Comparison of ENCODE assay signal across 11 cellular contexts in genomic region chr2:101704816-101705565, GRCh38. TPM values are rescaled to one million over a fixed set of nuclear protein-coding genes. Genes with fewer than 3 reads are reported as not detected.
DNase-seq lines count a peak whose midpoint lies in the region; ATAC-seq, FAIRE-seq and TF ChIP-seq lines count a peak whose summit lies in the region.
"Had no signal": no experiment of that assay in that cellular context is flagged by ENCODE, and none has a peak within 500 bp of the region (broad histone marks: within the 10 kb centered on the region; RNA-seq: fewer than 3 reads in every experiment).

No MANE protein-coding gene starts in this region.

- H3K36me3 ChIP-seq in naive thymus-derived CD4-positive, alpha-beta T cell (ENCODE audit: control insufficient read depth in 2 of 3, insufficient read depth in 3 of 3, low read length in 3 of 3), result no peaks in the 10 kb centered on the region
- H3K36me3 ChIP-seq in kidney (ENCODE audit: control insufficient read depth in 1 of 2, insufficient read depth in 2 of 2, low read length in 2 of 2), result no peaks in the 10 kb centered on the region
- H3K36me3 ChIP-seq: thyroid gland had no signal

- H3K9ac ChIP-seq in kidney (ENCODE audit: low read length in 2 of 2), result no peak overlapping the region

- no peak for TF ChIP-seq CTCF in brain (conservative IDR thresholded peaks at IDR 0.05)
- no peak for TF ChIP-seq CTCF in kidney (IDR thresholded peaks at IDR 0.05; ENCODE audit: borderline replicate concordance, extremely low read depth, insufficient read depth)

- DNase-seq in AG08396 (ENCODE audit: low spot score) (peak; percentile 24), HCEC 1CT (peak; percentile 38), kidney (no peak), NCI-H2171 treated with DMSO at 0.1 percent for 48 hours (lab: John Stamatoyannopoulos, UW) (no peak), NCI-H1694 (lab: John Stamatoyannopoulos, UW) (no peak)
- no peak for DNase-seq in naive thymus-derived CD4-positive, alpha-beta T cell
- DNase-seq: activated CD4-positive, alpha-beta T cell treated with anti-CD3 and anti-CD28 coated beads for 4 hours; effector CD4-positive, alpha-beta T cell had no signal

- CTCF ChIA-PET in naive thymus-derived CD4-positive, alpha-beta T cell (lab: Charles Lee), result interaction anchor here (0.8 to 2.7 kb wide), 6 partner anchors 13 to 125 kb away, joined by 3 to 12 read pairs (median 3); no protein-coding TSS in a partner anchor

- FAIRE-seq in kidney (lab: Jason Lieb, UNC), result no peak

- no peaks in the 10 kb centered on the region for H3K27me3 ChIP-seq in naive thymus-derived CD4-positive, alpha-beta T cell (ENCODE audit: control insufficient read depth in 2 of 2, insufficient read depth in 2 of 2, low read length in 2 of 2)
- H3K27me3 ChIP-seq: thyroid gland had no signal

- H3K27me3 Mint-ChIP-seq in brain, result peaks cover 5% of the 10 kb centered on the region
- H3K27me3 Mint-ChIP-seq in naive thymus-derived CD4-positive, alpha-beta T cell, result no peaks in the 10 kb centered on the region

- H3K36me3 Mint-ChIP-seq in brain, result peaks cover 80% of the 10 kb centered on the region
- peaks cover 0 to 36% (median 0%) of the 10 kb centered on the region in 5 donors for H3K36me3 Mint-ChIP-seq in naive thymus-derived CD4-positive, alpha-beta T cell

- peak overlapping the region in 4 of 5 experiments; percentile 57 to 90 (median 86) for H3K27ac Mint-ChIP-seq in brain
- H3K27ac Mint-ChIP-seq in naive thymus-derived CD4-positive, alpha-beta T cell, result peak overlapping the region in 5 of 9 donors; percentile 88 to 96 (median 91)

- H3K9me3 ChIP-seq in naive thymus-derived CD4-positive, alpha-beta T cell (ENCODE audit: control insufficient read depth in 2 of 3, low read length in 3 of 3), result no peaks in the 10 kb centered on the region
- no peaks in the 10 kb centered on the region for H3K9me3 ChIP-seq in kidney (ENCODE audit: control insufficient read depth in 1 of 2, low read length in 2 of 2)
- H3K9me3 ChIP-seq: thyroid gland had no signal

- POLR2A ChIA-PET in naive thymus-derived CD4-positive, alpha-beta T cell (lab: Charles Lee), result interaction anchor here (0.6 to 4.1 kb wide), 12 partner anchors 8 to 218 kb away, joined by 3 to 34 read pairs (median 4); partner anchors contain the start of gene MAP4K4

- ATAC-seq in naive thymus-derived CD4-positive, alpha-beta T cell, result no peak
- no peak for ATAC-seq in HG02610 (IDR thresholded peaks at IDR 0.05; ENCODE audit: unreplicated experiment)

- peaks cover 0 to 14% (median 6%) of the 10 kb centered on the region in 5 experiments for H3K9me3 Mint-ChIP-seq in brain
- H3K9me3 Mint-ChIP-seq in naive thymus-derived CD4-positive, alpha-beta T cell, result peaks cover 0 to 2% (median 0%) of the 10 kb centered on the region in 11 donors

- H3K4me3 ChIP-seq in naive thymus-derived CD4-positive, alpha-beta T cell (ENCODE audit: low read length), result peak overlapping the region; percentile 14
- no peak overlapping the region for H3K4me3 ChIP-seq in kidney (ENCODE audit: low read length in 2 of 2)
- H3K4me3 ChIP-seq: thyroid gland had no signal

- peak overlapping the region; percentile 69 for H3K27ac ChIP-seq in naive thymus-derived CD4-positive, alpha-beta T cell (ENCODE audit: low read depth, low read length)
- H3K27ac ChIP-seq in kidney (ENCODE audit: low read depth in 2 of 2, low read length in 2 of 2), result no peak overlapping the region

- H3K4me3 Mint-ChIP-seq in brain, result peak overlapping the region in 4 of 5 experiments; percentile 44 to 62 (median 52)
- peak overlapping the region in 8 of 10 donors; percentile 63 to 88 (median 86) for H3K4me3 Mint-ChIP-seq in naive thymus-derived CD4-positive, alpha-beta T cell

- intact Hi-C loops in naive thymus-derived CD4-positive, alpha-beta T cell (cut with micrococcal nuclease), result loop anchor here in 1 of 2 donors (2.0 to 10.0 kb wide), 3 partner anchors 64 to 550 kb away; no protein-coding TSS in a partner anchor
- intact Hi-C loops in kidney (cut with DNase I), result no loop called here

- peaks cover 27% of the 10 kb centered on the region for H3K4me1 Mint-ChIP-seq in brain
- H3K4me1 Mint-ChIP-seq in naive thymus-derived CD4-positive, alpha-beta T cell, result peaks cover 0 to 92% (median 56%) of the 10 kb centered on the region in 7 donors

- H3K4me1 ChIP-seq in naive thymus-derived CD4-positive, alpha-beta T cell (ENCODE audit: control insufficient read depth in 2 of 2, insufficient read depth in 2 of 2, low read length in 2 of 2), result peaks cover 75% of the 10 kb centered on the region in 2 donors
- peaks cover 3 to 5% of the 10 kb centered on the region in 2 donors for H3K4me1 ChIP-seq in kidney (ENCODE audit: control insufficient read depth in 1 of 2, insufficient read depth in 1 of 2, low read depth in 1 of 2, low read length in 2 of 2)

RNA-seq across cellular contexts. Expression of gene MAP4K4, which starts 7.5 kb away (rescaled TPM):
- polyA plus RNA-seq in brain (ENCODE audit: insufficient read depth, low read depth, low replicate concordance), result 89.6 TPM
- 100 to 1,000 TPM; 104 to 138 (median 128) TPM for total RNA-seq in naive thymus-derived CD4-positive, alpha-beta T cell
- 10 to 100 TPM; 13.6 to 14.2 TPM for polyA plus RNA-seq in naive thymus-derived CD4-positive, alpha-beta T cell
- total RNA-seq in kidney, result 62.8 TPM
- 8.4 TPM for polyA plus RNA-seq in kidney (ENCODE audit: insufficient read depth, low read depth, low replicate concordance)

Comparison
In these comparisons a context has a peak if more than half of its experiments do, and no peak if none do; other contexts are left out.
1. DNase-seq: peak in AG08396 (single experiment) and HCEC 1CT (single experiment); none in naive thymus-derived CD4-positive, alpha-beta T cell (0 of 9), kidney (single experiment), NCI-H2171 treated with DMSO at 0.1 percent for 48 hours (single experiment) and NCI-H1694 (single experiment).